ENCODE assay signal across 8 cellular contexts in the genomic region with DNA sequence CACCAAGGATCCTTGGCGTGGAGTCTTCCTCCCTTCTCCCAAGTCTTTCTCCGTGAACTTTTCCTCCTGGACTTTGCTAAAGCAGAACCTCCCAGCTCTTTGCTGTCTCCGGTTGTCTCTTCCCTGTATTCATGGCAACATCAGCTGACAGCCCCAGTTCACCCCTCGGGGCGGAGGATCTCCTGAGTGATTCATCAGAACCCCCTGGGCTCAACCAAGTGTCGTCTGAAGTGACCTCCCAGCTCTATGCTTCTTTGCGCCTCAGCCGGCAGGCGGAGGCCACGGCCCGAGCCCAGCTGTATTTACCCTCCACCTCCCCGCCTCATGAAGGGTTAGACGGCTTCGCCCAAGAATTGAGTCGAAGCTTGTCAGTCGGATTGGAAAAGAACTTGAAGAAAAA. TPM values are rescaled to one million over a fixed set of nuclear protein-coding genes. Genes with fewer than 3 reads are reported as not detected.
DNase-seq lines count a peak whose midpoint lies in the region; ATAC-seq and TF ChIP-seq lines count a peak whose summit lies in the region.

No MANE protein-coding gene starts in this region.

- no peak for ATAC-seq in CD8-positive, alpha-beta T cell
- ATAC-seq in upper lobe of right lung (peak; percentile 51), HG03280 (IDR thresholded peaks at IDR 0.05; ENCODE audit: unreplicated experiment) (no peak), HG03432 (IDR thresholded peaks at IDR 0.05; ENCODE audit: unreplicated experiment) (no peak)

- H3K9me3 Mint-ChIP-seq in CD8-positive, alpha-beta T cell, result no peaks in the 10 kb centered on the region

- intact Hi-C loops in CD8-positive, alpha-beta T cell (cut with DNase I, micrococcal nuclease), result loop anchor here (1.0 to 10.0 kb wide), 15 partner anchors 11 to 691 kb away; partner anchors contain the start of genes KDM6B (in 2 of the 2), NAA38 (in 2 of the 2), ALOXE3 (in 1 of the 2) and CHD3 (in 1 of the 2)
- intact Hi-C loops in dorsolateral prefrontal cortex (cut with DNase I) (loop anchor here (1.0 to 5.0 kb wide), 3 partner anchors 16 to 54 kb away; partner anchors contain the start of gene RNF227 (in 1 of the 2)), upper lobe of right lung (cut with DNase I) (no loop called here)

- H3K27ac ChIP-seq in CD8-positive, alpha-beta T cell (ENCODE audit: low read depth, low read length), result peak overlapping the region; percentile 85
- H3K27ac ChIP-seq in SK-N-MC, result no peak overlapping the region
- peak overlapping the region in 28 of 59 donors; percentile 6 to 93 (median 71) for H3K27ac ChIP-seq in dorsolateral prefrontal cortex
- H3K27ac ChIP-seq in mesodermal cell (ENCODE audit: low read depth, low read length, severe bottlenecking), result peak overlapping the region; percentile 3
- H3K27ac ChIP-seq in upper lobe of right lung, result peak overlapping the region; percentile 85

- H3K27ac Mint-ChIP-seq in CD8-positive, alpha-beta T cell, result peak overlapping the region; percentile 99

- no peak for TF ChIP-seq CTCF in CD8-positive, alpha-beta T cell (IDR thresholded peaks at IDR 0.05)
- TF ChIP-seq CTCF in dorsolateral prefrontal cortex (IDR thresholded peaks at IDR 0.05 in 54 of 56, conservative IDR thresholded peaks at IDR 0.05 in 2 of 56; ENCODE audit: low read depth in 1 of 56, partially characterized antibody in 56 of 56) (no peak), upper lobe of right lung (IDR thresholded peaks at IDR 0.05) (no peak)

- H3K9me3 ChIP-seq in CD8-positive, alpha-beta T cell (ENCODE audit: low read length), result no peaks in the 10 kb centered on the region
- H3K9me3 ChIP-seq in SK-N-MC (ENCODE audit: low read depth, low read length) (no peaks in the 10 kb centered on the region), mesodermal cell (ENCODE audit: control insufficient read depth, low read length) (no peaks in the 10 kb centered on the region), upper lobe of right lung (no peaks in the 10 kb centered on the region)

- H3K4me1 Mint-ChIP-seq in CD8-positive, alpha-beta T cell (ENCODE audit: low read depth), result peaks cover 49% of the 10 kb centered on the region

- no peaks in the 10 kb centered on the region for H3K27me3 ChIP-seq in CD8-positive, alpha-beta T cell (ENCODE audit: insufficient read depth, low read length)
- H3K27me3 ChIP-seq in dorsolateral prefrontal cortex (no peaks in the 10 kb centered on the region), upper lobe of right lung (no peaks in the 10 kb centered on the region)

- H3K4me1 ChIP-seq in CD8-positive, alpha-beta T cell (ENCODE audit: insufficient read depth, low read length), result peaks cover 22% of the 10 kb centered on the region
- H3K4me1 ChIP-seq in mesodermal cell (ENCODE audit: control insufficient read depth, insufficient read depth, low read length, poor library complexity, severe bottlenecking) (peaks cover 10% of the 10 kb centered on the region), upper lobe of right lung (peaks cover 10% of the 10 kb centered on the region)

- POLR2A ChIA-PET in CD8-positive, alpha-beta T cell (lab: Charles Lee), result interaction anchor here (0.9 to 6.0 kb wide), 8 partner anchors 11 to 245 kb away, joined by 3 to 38 read pairs (median 5); partner anchors contain the start of genes NAA38, RNF227, TP53 and WRAP53
- POLR2A ChIA-PET in HEK293T (lab: Yijun Ruan, JAX), result interaction anchor here (0.7 to 5.2 kb wide), 16 partner anchors 8 to 123 kb away, joined by 3 to 69 read pairs (median 6); partner anchors contain the start of genes NAA38 and RNF227

- peak overlapping the region; percentile 96 for H3K4me3 ChIP-seq in CD8-positive, alpha-beta T cell (ENCODE audit: low read depth, low read length)
- H3K4me3 ChIP-seq in SK-N-MC (peak overlapping the region; percentile 100), dorsolateral prefrontal cortex (peak overlapping the region; percentile 73 to 99 (median 89)), mesodermal cell (ENCODE audit: extremely low read depth, insufficient read depth, low read length, poor library complexity, severe bottlenecking) (peak overlapping the region; percentile 70), upper lobe of right lung (peak overlapping the region; percentile 83)

- CTCF ChIA-PET in CD8-positive, alpha-beta T cell (lab: Charles Lee), result interaction anchor here (0.7 to 6.0 kb wide), 10 partner anchors 10 to 189 kb away, joined by 3 to 53 read pairs (median 4); partner anchors contain the start of gene RNF227
- CTCF ChIA-PET in HEK293T (lab: Yijun Ruan, JAX), result interaction anchor here (0.5 to 2.1 kb wide), 8 partner anchors 13 to 888 kb away, joined by 3 to 10 read pairs (median 4); no protein-coding TSS in a partner anchor

- H3K27me3 Mint-ChIP-seq in CD8-positive, alpha-beta T cell (ENCODE audit: low read depth), result no peaks in the 10 kb centered on the region

- WGBS in mesodermal cell (ENCODE audit: insufficient coverage in 2 of 2), 2 experiments, result 14 to 20% methylated on average over 9 to 10 of the region's 16 CpGs

- no peaks in the 10 kb centered on the region for H3K36me3 ChIP-seq in CD8-positive, alpha-beta T cell (ENCODE audit: insufficient read depth, low read length)
- H3K36me3 ChIP-seq in SK-N-MC (ENCODE audit: insufficient read depth, low read length) (peaks cover 28% of the 10 kb centered on the region), mesodermal cell (ENCODE audit: control insufficient read depth, insufficient read depth, low read length) (peaks cover 46% of the 10 kb centered on the region), upper lobe of right lung (peaks cover 33% of the 10 kb centered on the region)

- H3K9ac ChIP-seq in SK-N-MC (ENCODE audit: insufficient read length), result peak overlapping the region; percentile 99

- peak overlapping the region; percentile 100 for H3K4me3 Mint-ChIP-seq in CD8-positive, alpha-beta T cell

- peaks cover 44% of the 10 kb centered on the region for H3K36me3 Mint-ChIP-seq in CD8-positive, alpha-beta T cell

- peak in 3 of 7 experiments; percentile 23 to 34 (median 25) for DNase-seq in CD8-positive, alpha-beta T cell
- DNase-seq in HEK293T (ENCODE audit: extremely low spot score) (peak; percentile 57), SK-N-MC (ENCODE audit: low read depth, low spot score) (no peak), dorsolateral prefrontal cortex (no peak), upper lobe of right lung (peak; percentile 80)

TF ChIP-seq in HEK293T, 16 proteins besides CTCF, POLR2A, EP300 and RAD21:
- no peak for TF ChIP-seq FOXK2 (IDR thresholded peaks at IDR 0.05)
- TF ChIP-seq HDGF (IDR thresholded peaks at IDR 0.05; ENCODE audit: borderline replicate concordance), result no peak
- TF ChIP-seq, protein P1, sequence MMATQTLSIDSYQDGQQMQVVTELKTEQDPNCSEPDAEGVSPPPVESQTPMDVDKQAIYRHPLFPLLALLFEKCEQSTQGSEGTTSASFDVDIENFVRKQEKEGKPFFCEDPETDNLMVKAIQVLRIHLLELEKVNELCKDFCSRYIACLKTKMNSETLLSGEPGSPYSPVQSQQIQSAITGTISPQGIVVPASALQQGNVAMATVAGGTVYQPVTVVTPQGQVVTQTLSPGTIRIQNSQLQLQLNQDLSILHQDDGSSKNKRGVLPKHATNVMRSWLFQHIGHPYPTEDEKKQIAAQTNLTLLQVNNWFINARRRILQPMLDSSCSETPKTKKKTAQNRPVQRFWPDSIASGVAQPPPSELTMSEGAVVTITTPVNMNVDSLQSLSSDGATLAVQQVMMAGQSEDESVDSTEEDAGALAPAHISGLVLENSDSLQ (IDR thresholded peaks at IDR 0.05), result peak; percentile 86
- peak; percentile 77 for TF ChIP-seq L3MBTL2 (conservative IDR thresholded peaks at IDR 0.05)
TF ChIP-seq in HEK293T: peak in this region for 2.

RNA-seq across cellular contexts. Expression of gene CNTROB, which starts 0.9 kb away (rescaled TPM):
- total RNA-seq in CD8-positive, alpha-beta T cell, result 10 to 100 TPM; 20.1 to 23.6 TPM
- 10 to 100 TPM; 13.4 to 35.9 (median 20.7) TPM for total RNA-seq in dorsolateral prefrontal cortex
- 40.3 TPM for polyA plus RNA-seq in mesodermal cell (2013, experiment 1 of 2)
- polyA plus RNA-seq in mesodermal cell (2013, experiment 2 of 2), result 41.6 TPM
- total RNA-seq in upper lobe of right lung, result 62.7 TPM

RNA-seq across cellular contexts. Expression of gene TRAPPC1, which starts 1.2 kb away (rescaled TPM):
- total RNA-seq in CD8-positive, alpha-beta T cell, result 10 to 100 TPM; 29.6 to 39.4 TPM
- total RNA-seq in dorsolateral prefrontal cortex, result 100 to 1,000 TPM in 53 of 120 experiments, 10 to 100 TPM in 67; 58.5 to 141 (median 98.0) TPM
- polyA plus RNA-seq in mesodermal cell (2013, experiment 1 of 2), result 167 TPM
- 153 TPM for polyA plus RNA-seq in mesodermal cell (2013, experiment 2 of 2)
- 135 TPM for total RNA-seq in upper lobe of right lung

RNA-seq across cellular contexts. Expression of gene KCNAB3, which starts 3.3 kb away (rescaled TPM):
- total RNA-seq in CD8-positive, alpha-beta T cell, result 1 to 10 TPM; 4.1 to 6.1 TPM
- 10 to 100 TPM in 118 of 120 experiments, 1 to 10 TPM in 2; 6.6 to 52.0 (median 21.5) TPM for total RNA-seq in dorsolateral prefrontal cortex
- polyA plus RNA-seq in mesodermal cell (2013, experiment 1 of 2), result 4.3 TPM
- 3.9 TPM for polyA plus RNA-seq in mesodermal cell (2013, experiment 2 of 2)
- total RNA-seq in upper lobe of right lung, result 5.9 TPM

RNA-seq across cellular contexts. Expression of gene RNF227, which starts 16.9 kb away (rescaled TPM):
- 1 to 10 TPM; 2.8 to 3.3 TPM for total RNA-seq in CD8-positive, alpha-beta T cell
- 10 to 100 TPM in 3 of 120 experiments, 1 to 10 TPM in 117; 3.8 to 10.7 (median 6.7) TPM for total RNA-seq in dorsolateral prefrontal cortex
- polyA plus RNA-seq in mesodermal cell (2013, experiment 1 of 2), result 1.4 TPM
- polyA plus RNA-seq in mesodermal cell (2013, experiment 2 of 2), result 2.0 TPM
- 8.0 TPM for total RNA-seq in upper lobe of right lung

RNA-seq across cellular contexts. Expression of gene CHD3, which starts 44.4 kb away (rescaled TPM):
- 100 to 1,000 TPM; 243 to 245 TPM for total RNA-seq in CD8-positive, alpha-beta T cell
- total RNA-seq in dorsolateral prefrontal cortex (100 to 1,000 TPM in 92 of 120 experiments, 10 to 100 TPM in 28; 45.9 to 168 (median 112) TPM), upper lobe of right lung (93.0 TPM)
- 57.2 TPM for polyA plus RNA-seq in mesodermal cell (2013, experiment 1 of 2)
- polyA plus RNA-seq in mesodermal cell (2013, experiment 2 of 2), result 54.5 TPM

Comparison
In these comparisons a context has a peak if more than half of its experiments do, and no peak if none do; other contexts are left out.
1. DNase-seq: peak in HEK293T (single experiment) and upper lobe of right lung (single experiment); none in SK-N-MC (single experiment) and dorsolateral prefrontal cortex (0 of 10).
2. Peak in every context shown above with its lines, with median percentiles within 50 percentile points of each other: H3K4me3 ChIP-seq.